16 cellular contexts compared by ENCODE assay signal in the genomic region with DNA sequence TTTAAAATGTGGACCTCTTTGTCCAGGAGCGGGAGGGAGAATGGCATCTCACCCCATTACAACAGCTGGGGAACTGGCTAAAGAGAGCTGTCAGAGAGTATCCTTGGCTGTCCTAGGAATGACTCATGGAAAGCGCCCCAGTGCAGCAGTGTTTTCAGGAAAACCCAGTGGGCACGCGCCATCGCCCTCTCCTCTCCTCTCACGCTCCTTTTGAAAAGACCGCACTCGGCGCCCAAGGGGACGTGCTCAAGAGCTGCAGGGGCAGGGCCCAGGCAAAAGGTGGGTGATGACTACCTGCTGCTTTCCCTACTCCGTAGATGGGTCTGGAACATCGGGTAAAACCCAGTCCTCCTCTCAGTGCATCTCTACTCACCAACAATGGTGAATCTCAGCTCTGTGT.
A peak's percentile ranks its signal among the peaks of the same experiment; 100 is the strongest.
DNase-seq lines count a peak whose midpoint lies in the region; ATAC-seq, FAIRE-seq and TF ChIP-seq lines count a peak whose summit lies in the region.
"Had no signal": no experiment of that assay in that cellular context is flagged by ENCODE, and none has a peak within 500 bp of the region (broad histone marks: within the 10 kb centered on the region; RNA-seq: fewer than 3 reads in every experiment).

No MANE protein-coding gene starts in this region.

- peaks cover 0 to 94% of the 10 kb centered on the region in 2 donors for H3K36me3 ChIP-seq in gastroesophageal sphincter

- H3K9me3 Mint-ChIP-seq in activated T-cell treated with anti-CD3 and anti-CD28 coated beads, Interleukin-2, amount 50 U/mL, for 72 hours, result no peaks in the 10 kb centered on the region
- no peaks in the 10 kb centered on the region for H3K9me3 Mint-ChIP-seq in osteocyte (ENCODE audit: unreplicated experiment)
- H3K9me3 Mint-ChIP-seq: CD4-positive, CD25-positive, alpha-beta regulatory T cell had no signal

- no peak for TF ChIP-seq EP300 in gastroesophageal sphincter (IDR thresholded peaks at IDR 0.05)

- TF ChIP-seq POLR2A in gastroesophageal sphincter (IDR thresholded peaks at IDR 0.05) (no peak), GM18505 (IDR thresholded peaks at IDR 0.05; ENCODE audit: borderline replicate concordance, extremely low read depth, insufficient read depth, insufficient read length) (no peak)

- no peaks in the 10 kb centered on the region for H3K27me3 Mint-ChIP-seq in activated T-cell treated with anti-CD3 and anti-CD28 coated beads, Interleukin-2, amount 50 U/mL, for 72 hours (ENCODE audit: low read depth)
- H3K27me3 Mint-ChIP-seq in osteocyte (ENCODE audit: unreplicated experiment), result no peaks in the 10 kb centered on the region
- H3K27me3 Mint-ChIP-seq: CD4-positive, CD25-positive, alpha-beta regulatory T cell had no signal

- ATAC-seq in activated T-cell treated with anti-CD3 and anti-CD28 coated beads, Interleukin-2, amount 50 U/mL, for 72 hours (replicated peaks in 1 of 2), result no peak
- peak; percentile 47 for ATAC-seq in gastroesophageal sphincter
- no peak for ATAC-seq in GM18505 (IDR thresholded peaks at IDR 0.05; ENCODE audit: unreplicated experiment)
- ATAC-seq in GM18502 (IDR thresholded peaks at IDR 0.05; ENCODE audit: poor library complexity, unreplicated experiment), result no peak
- ATAC-seq in HG02759 (IDR thresholded peaks at IDR 0.05; ENCODE audit: unreplicated experiment), result no peak
- ATAC-seq: A549, foreskin keratinocyte had no signal

- H3K27ac ChIP-seq in gastroesophageal sphincter, result no peak overlapping the region
- H3K27ac ChIP-seq: A549, foreskin keratinocyte had no signal

- TF ChIP-seq CTCF in gastroesophageal sphincter (IDR thresholded peaks at IDR 0.05), result no peak
- no peak for TF ChIP-seq CTCF in osteocyte (IDR thresholded peaks at IDR 0.05)

- H3K4me3 ChIP-seq in gastroesophageal sphincter, result no peak overlapping the region
- H3K4me3 ChIP-seq: A549, smooth muscle cell had no signal

- no peaks in the 10 kb centered on the region for H3K9me3 ChIP-seq in gastroesophageal sphincter
- H3K9me3 ChIP-seq: A549 had no signal

- FAIRE-seq in urothelium cell line (lab: Jason Lieb, UNC), result peak; percentile 93
- FAIRE-seq: A549, HTR-8/SVneo had no signal

- 94 to 95% methylated on average over 7 to 12 of the region's 12 CpGs for WGBS in gastroesophageal sphincter (ENCODE audit: low coverage in 1 of 2), 2 donors

- H3K27me3 ChIP-seq in gastroesophageal sphincter, result peaks cover 23% of the 10 kb centered on the region
- H3K27me3 ChIP-seq: foreskin keratinocyte had no signal

- peak overlapping the region; percentile 38 for H3K27ac Mint-ChIP-seq in activated T-cell treated with anti-CD3 and anti-CD28 coated beads, Interleukin-2, amount 50 U/mL, for 72 hours
- no peak overlapping the region for H3K27ac Mint-ChIP-seq in osteocyte (ENCODE audit: unreplicated experiment)
- H3K27ac Mint-ChIP-seq: CD4-positive, CD25-positive, alpha-beta regulatory T cell had no signal

- no peak for DNase-seq in activated T-cell treated with anti-CD3 and anti-CD28 coated beads, Interleukin-2, amount 50 U/mL, for 72 hours
- DNase-seq in activated T-cell treated with anti-CD3 and anti-CD28 coated beads for 4 hours (no peak), osteocyte (ENCODE audit: extremely low spot score, unreplicated experiment) (peak; percentile 78), urothelium cell line (ENCODE audit: low spot score) (no peak)
- DNase-seq: CD4-positive, CD25-positive, alpha-beta regulatory T cell; DMS53; foreskin keratinocyte; kidney glomerular epithelial cell; NCI-H1417 had no signal

- peaks cover 7 to 22% of the 10 kb centered on the region in 2 donors for H3K36me3 Mint-ChIP-seq in activated T-cell treated with anti-CD3 and anti-CD28 coated beads, Interleukin-2, amount 50 U/mL, for 72 hours (ENCODE audit: insufficient read depth in 2 of 2)
- H3K36me3 Mint-ChIP-seq in osteocyte (ENCODE audit: unreplicated experiment), result peaks cover 24% of the 10 kb centered on the region

- H3K4me3 Mint-ChIP-seq in activated T-cell treated with anti-CD3 and anti-CD28 coated beads, Interleukin-2, amount 50 U/mL, for 72 hours, result no peak overlapping the region
- no peak overlapping the region for H3K4me3 Mint-ChIP-seq in osteocyte (ENCODE audit: unreplicated experiment)
- H3K4me3 Mint-ChIP-seq: CD4-positive, CD25-positive, alpha-beta regulatory T cell had no signal

- peaks cover 0 to 27% (median 3%) of the 10 kb centered on the region in 3 donors for H3K4me1 ChIP-seq in gastroesophageal sphincter
- H3K4me1 ChIP-seq: A549, foreskin keratinocyte had no signal

- H3K4me1 Mint-ChIP-seq in activated T-cell treated with anti-CD3 and anti-CD28 coated beads, Interleukin-2, amount 50 U/mL, for 72 hours (ENCODE audit: low read depth), result peaks cover 15% of the 10 kb centered on the region
- H3K4me1 Mint-ChIP-seq in osteocyte (ENCODE audit: unreplicated experiment), result peaks cover 4% of the 10 kb centered on the region
